28 cellular contexts compared by ENCODE assay signal in genomic region chr18:62409821-62410220, GRCh38.
"Had no signal": no experiment of that assay in that cellular context is flagged by ENCODE, and none has a peak within 500 bp of the region (broad histone marks: within the 10 kb centered on the region; RNA-seq: fewer than 3 reads in every experiment).

No MANE protein-coding gene starts in this region.

- H3K4me3 Mint-ChIP-seq: activated B cell treated with CpG ODN at 0.5 μM for 24 hours; activated CD8-positive, alpha-beta T cell treated with anti-CD3 and anti-CD28 coated beads for 36 hours; activated naive CD4-positive, alpha-beta T cell treated with anti-CD3 and anti-CD28 coated beads for 36 hours; activated naive CD4-positive, alpha-beta T cell treated with anti-CD3 and anti-CD28 coated beads, Interleukin-2, amount 50 U/mL, for 24 hours; activated naive CD8-positive, alpha-beta T cell treated with anti-CD3 and anti-CD28 coated beads for 36 hours; activated naive CD8-positive, alpha-beta T cell treated with anti-CD3 and anti-CD28 coated beads, Interleukin-2, amount 50 U/mL, for 24 hours; activated T-cell treated with anti-CD3 and anti-CD28 coated beads, Interleukin-2, amount 50 U/mL, for 4 hours; activated T-helper 17 cell treated with anti-CD3 and anti-CD28 coated beads, Interleukin-2, amount 50 U/mL, for 72 hours; T-cell; T-helper 1 cell treated with Interleukin-12 subunit alpha and Interleukin-12 subunit beta and Interleukin-4 antibody, amounts not matched to agents 30 μg/mL and 1 μg/mL, for 36 hours; T-helper 2 cell treated with Interferon-gamma antibody and Interleukin-4, amounts not matched to agents 5 μg/mL and 100 μg/mL, for 36 hours had no signal

- H3K9me3 ChIP-seq: adrenal gland, body of pancreas, colonic mucosa had no signal

- H3K4me3 ChIP-seq: adrenal gland, body of pancreas, colonic mucosa, esophagus squamous epithelium had no signal

- H3K4me1 ChIP-seq: adrenal gland, body of pancreas, colonic mucosa, esophagus squamous epithelium had no signal

- H3K36me3 Mint-ChIP-seq: activated naive CD8-positive, alpha-beta T cell treated with anti-CD3 and anti-CD28 coated beads for 36 hours; T-cell had no signal

- H3K27me3 ChIP-seq: adrenal gland, body of pancreas, colonic mucosa had no signal

- H3K36me3 ChIP-seq: adrenal gland, colonic mucosa, esophagus squamous epithelium, WERI-Rb-1 had no signal

- ATAC-seq: activated CD4-positive, CD25-positive, alpha-beta regulatory T cell treated with anti-CD3 and anti-CD28 coated beads, Interleukin-2, amount 50 U/mL, for 24 hours; activated CD8-positive, alpha-beta T cell treated with anti-CD3 and anti-CD28 coated beads for 36 hours; activated naive CD8-positive, alpha-beta T cell treated with anti-CD3 and anti-CD28 coated beads, Interleukin-2, amount 50 U/mL, for 24 hours; activated T-cell treated with anti-CD3 and anti-CD28 coated beads, Interleukin-2, amount 50 U/mL, for 4 hours; activated T-helper 17 cell treated with anti-CD3 and anti-CD28 coated beads, Interleukin-2, amount 50 U/mL, for 72 hours; body of pancreas; T-cell had no signal

- H3K4me1 Mint-ChIP-seq: activated B cell treated with CpG ODN at 0.5 μM for 24 hours had no signal

- H3K27ac Mint-ChIP-seq: activated B cell treated with CpG ODN at 0.5 μM for 24 hours; activated CD8-positive, alpha-beta T cell treated with anti-CD3 and anti-CD28 coated beads for 36 hours; activated naive CD4-positive, alpha-beta T cell treated with anti-CD3 and anti-CD28 coated beads for 36 hours; activated naive CD4-positive, alpha-beta T cell treated with anti-CD3 and anti-CD28 coated beads, Interleukin-2, amount 50 U/mL, for 24 hours; activated naive CD8-positive, alpha-beta T cell treated with anti-CD3 and anti-CD28 coated beads for 36 hours; activated naive CD8-positive, alpha-beta T cell treated with anti-CD3 and anti-CD28 coated beads, Interleukin-2, amount 50 U/mL, for 24 hours; activated T-helper 17 cell treated with anti-CD3 and anti-CD28 coated beads, Interleukin-2, amount 50 U/mL, for 72 hours; T-cell; T-helper 1 cell treated with Interleukin-12 subunit alpha and Interleukin-12 subunit beta and Interleukin-4 antibody, amounts not matched to agents 30 μg/mL and 1 μg/mL, for 36 hours; T-helper 2 cell treated with Interferon-gamma antibody and Interleukin-4, amounts not matched to agents 5 μg/mL and 100 μg/mL, for 36 hours had no signal

- H3K9me3 Mint-ChIP-seq: activated naive CD4-positive, alpha-beta T cell treated with anti-CD3 and anti-CD28 coated beads, Interleukin-2, amount 50 U/mL, for 24 hours; activated naive CD8-positive, alpha-beta T cell treated with anti-CD3 and anti-CD28 coated beads, Interleukin-2, amount 50 U/mL, for 24 hours had no signal

- H3K27ac ChIP-seq: adrenal gland, body of pancreas, colonic mucosa, epithelial cell of prostate, esophagus squamous epithelium, WERI-Rb-1 had no signal

- DNase-seq: activated B cell treated with CpG ODN at 0.5 μM for 24 hours; activated CD4-positive, alpha-beta T cell treated with anti-CD3 and anti-CD28 coated beads for 48 hours; activated CD4-positive, alpha-beta T cell treated with anti-CD3 and anti-CD28 coated beads, Interleukin-2, amount 50 U/mL, for 1 hour; activated CD4-positive, alpha-beta T cell treated with anti-CD3 and anti-CD28 coated beads, Interleukin-2, amount 50 U/mL, for 48 hours; activated CD8-positive, alpha-beta T cell treated with anti-CD3 and anti-CD28 coated beads for 36 hours; activated effector memory CD4-positive, alpha-beta T cell treated with Interleukin-2 at 50 U/mL for 16 hours; activated naive CD4-positive, alpha-beta T cell treated with anti-CD3 and anti-CD28 coated beads for 36 hours; activated naive CD8-positive, alpha-beta T cell treated with anti-CD3 and anti-CD28 coated beads for 36 hours; activated naive CD8-positive, alpha-beta T cell treated with anti-CD3 and anti-CD28 coated beads, Interleukin-2, amount 50 U/mL, for 24 hours; activated T-cell treated with anti-CD3 and anti-CD28 coated beads, Interleukin-2, amount 50 U/mL, for 4 hours; adrenal gland; amygdala; aorta; body of pancreas; caudate nucleus; colonic mucosa; effector CD8-positive, alpha-beta T cell; esophagus squamous epithelium; head of caudate nucleus; T-cell; T1000; WERI-Rb-1 had no signal

- H3K27me3 Mint-ChIP-seq: activated naive CD4-positive, alpha-beta T cell treated with anti-CD3 and anti-CD28 coated beads, Interleukin-2, amount 50 U/mL, for 24 hours had no signal
